ENCODE assay signal across 1 cellular context in the genomic region with DNA sequence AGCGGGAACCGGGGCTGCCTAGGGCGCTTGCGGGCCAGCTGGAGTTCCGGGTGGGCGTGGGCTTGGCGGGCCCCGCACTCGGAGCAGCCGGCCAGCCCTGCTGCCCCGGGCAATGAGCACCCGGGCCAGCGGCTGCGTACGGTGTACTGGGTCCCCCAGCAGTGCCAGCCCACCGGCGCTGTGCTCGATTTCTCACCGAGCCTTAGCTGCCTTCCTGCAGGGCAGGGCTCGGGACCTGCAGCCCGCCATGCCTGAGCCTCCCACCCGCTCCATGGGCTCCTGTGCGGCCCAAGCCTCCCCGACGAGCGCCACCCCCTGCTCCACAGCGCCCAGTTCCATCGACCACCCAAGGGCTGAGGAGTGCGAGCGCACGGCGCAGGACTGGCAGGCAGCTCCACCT. TPM values are rescaled to one million over a fixed set of nuclear protein-coding genes. Genes with fewer than 3 reads are reported as not detected.
"Had no signal": no experiment of that assay in that cellular context is flagged by ENCODE, and none has a peak within 500 bp of the region (broad histone marks: within the 10 kb centered on the region; RNA-seq: fewer than 3 reads in every experiment).

No MANE protein-coding gene starts in this region.

RNA-seq across cellular contexts. Expression of gene CDRT4, which starts 38.3 kb away (rescaled TPM):
- total RNA-seq: LHCN-M2 had no signal
